In genomic region chr7:155665079-155665956, GRCh38 we compare ENCODE assay signal across 1 cellular context.
TF ChIP-seq lines count a peak whose summit lies in the region.

No MANE protein-coding gene starts in this region.

TF ChIP-seq in SK-N-SH, 30 proteins besides CTCF, POLR2A, EP300 and RAD21 (continued from another document):
- TF ChIP-seq ZBTB33 (IDR thresholded peaks at IDR 0.05; ENCODE audit: borderline replicate concordance, low read depth) (no peak), POLR2AphosphoS5 (IDR thresholded peaks at IDR 0.05; ENCODE audit: low read depth, low read length) (no peak)
